14 cellular contexts compared by ENCODE assay signal in genomic region chr1:9010781-9011323, GRCh38. TPM values are rescaled to one million over a fixed set of nuclear protein-coding genes. Genes with fewer than 3 reads are reported as not detected.
DNase-seq lines count a peak whose midpoint lies in the region; ATAC-seq and TF ChIP-seq lines count a peak whose summit lies in the region.
"Had no signal": no experiment of that assay in that cellular context is flagged by ENCODE, and none has a peak within 500 bp of the region (broad histone marks: within the 10 kb centered on the region; RNA-seq: fewer than 3 reads in every experiment).

No MANE protein-coding gene starts in this region.

- peak overlapping the region; percentile 69 for H3K4me2 ChIP-seq in OCI-LY7 (ENCODE audit: low read length)
- H3K4me2 ChIP-seq: smooth muscle cell had no signal

- intact Hi-C loops in OCI-LY7 (cut with micrococcal nuclease; ENCODE audit: unreplicated experiment) (loop anchor here (1.0 to 2.0 kb wide), 2 partner anchors 26 to 90 kb away; no protein-coding TSS in a partner anchor), left lung (cut with DNase I) (loop anchor here in 1 of 2 donors (10.0 kb wide), 1 partner anchor 84 kb away; no protein-coding TSS in a partner anchor), upper lobe of right lung (cut with DNase I) (no loop called here)

- DNase-seq in activated naive CD8-positive, alpha-beta T cell treated with anti-CD3 and anti-CD28 coated beads, Interleukin-2, amount 50 U/mL, for 24 hours, result no peak
- no peak for DNase-seq in activated naive CD8-positive, alpha-beta T cell treated with anti-CD3 and anti-CD28 coated beads for 36 hours
- DNase-seq in OCI-LY7 (ENCODE audit: low spot score), result peak; percentile 38
- peak; percentile 69 to 89 for DNase-seq in left lung
- no peak for DNase-seq in upper lobe of right lung
- no peak for DNase-seq in occipital lobe (lab: John Stamatoyannopoulos, UW)
- DNase-seq in erythroblast (lab: John Stamatoyannopoulos, UW), result no peak
- DNase-seq: activated T-cell treated with anti-CD3 and anti-CD28 coated beads for 4 hours; naive thymus-derived CD8-positive, alpha-beta T cell; NCI-H1436 treated with DMSO at 0.1 percent for 48 hours; SIG-M5 had no signal

- no peaks in the 10 kb centered on the region for H3K36me3 Mint-ChIP-seq in activated naive CD8-positive, alpha-beta T cell treated with anti-CD3 and anti-CD28 coated beads, Interleukin-2, amount 50 U/mL, for 24 hours (ENCODE audit: low read depth)
- no peaks in the 10 kb centered on the region for H3K36me3 Mint-ChIP-seq in activated naive CD8-positive, alpha-beta T cell treated with anti-CD3 and anti-CD28 coated beads for 36 hours
- H3K36me3 Mint-ChIP-seq: naive thymus-derived CD8-positive, alpha-beta T cell had no signal

- H3K27me3 ChIP-seq in left lung, result no peaks in the 10 kb centered on the region
- H3K27me3 ChIP-seq in upper lobe of right lung, result no peaks in the 10 kb centered on the region

- no TSS peak for BruUV-seq in OCI-LY7 (replicated peaks; lab: Mats Ljungman, UMichigan)

- H3K36me3 ChIP-seq in OCI-LY7 (ENCODE audit: insufficient read depth, low read length), result no peaks in the 10 kb centered on the region
- no peaks in the 10 kb centered on the region for H3K36me3 ChIP-seq in left lung
- no peaks in the 10 kb centered on the region for H3K36me3 ChIP-seq in upper lobe of right lung
- H3K36me3 ChIP-seq: thoracic aorta had no signal

- peak overlapping the region; percentile 64 for H3K27ac Mint-ChIP-seq in activated naive CD8-positive, alpha-beta T cell treated with anti-CD3 and anti-CD28 coated beads, Interleukin-2, amount 50 U/mL, for 24 hours
- no peak overlapping the region for H3K27ac Mint-ChIP-seq in activated naive CD8-positive, alpha-beta T cell treated with anti-CD3 and anti-CD28 coated beads for 36 hours

- no peak overlapping the region for H3K4me3 Mint-ChIP-seq in activated naive CD8-positive, alpha-beta T cell treated with anti-CD3 and anti-CD28 coated beads, Interleukin-2, amount 50 U/mL, for 24 hours
- no peak overlapping the region for H3K4me3 Mint-ChIP-seq in activated naive CD8-positive, alpha-beta T cell treated with anti-CD3 and anti-CD28 coated beads for 36 hours
- H3K4me3 Mint-ChIP-seq: naive thymus-derived CD8-positive, alpha-beta T cell had no signal

- peak overlapping the region; percentile 7; the same call in 1 of the 2 replicates for H2AFZ ChIP-seq in OCI-LY7 (ENCODE audit: low read length)

- peaks cover 6% of the 10 kb centered on the region for H3K4me1 Mint-ChIP-seq in activated naive CD8-positive, alpha-beta T cell treated with anti-CD3 and anti-CD28 coated beads, Interleukin-2, amount 50 U/mL, for 24 hours
- H3K4me1 Mint-ChIP-seq in activated naive CD8-positive, alpha-beta T cell treated with anti-CD3 and anti-CD28 coated beads for 36 hours, result no peaks in the 10 kb centered on the region

- POLR2A ChIA-PET in OCI-LY7 (lab: Charles Lee), result interaction anchor here (0.5 to 0.6 kb wide), 2 partner anchors 77 kb away, joined by 3 read pairs; no protein-coding TSS in a partner anchor

- H3K79me2 ChIP-seq in OCI-LY7 (ENCODE audit: insufficient read depth, low read depth, low read length), result no peaks in the 10 kb centered on the region

- no peak for TF ChIP-seq POLR2A in erythroblast (IDR thresholded peaks at IDR 0.05; ENCODE audit: low read length)

- no peaks in the 10 kb centered on the region for H4K20me1 ChIP-seq in OCI-LY7 (ENCODE audit: insufficient read depth, low read length)

- H3K9me3 Mint-ChIP-seq in activated naive CD8-positive, alpha-beta T cell treated with anti-CD3 and anti-CD28 coated beads, Interleukin-2, amount 50 U/mL, for 24 hours, result no peaks in the 10 kb centered on the region
- H3K9me3 Mint-ChIP-seq in activated naive CD8-positive, alpha-beta T cell treated with anti-CD3 and anti-CD28 coated beads for 36 hours, result no peaks in the 10 kb centered on the region
- H3K9me3 Mint-ChIP-seq: naive thymus-derived CD8-positive, alpha-beta T cell had no signal

- H3K9me3 ChIP-seq in OCI-LY7 (ENCODE audit: low read length) (no peaks in the 10 kb centered on the region), left lung (no peaks in the 10 kb centered on the region), upper lobe of right lung (no peaks in the 10 kb centered on the region)
- H3K9me3 ChIP-seq: thoracic aorta had no signal

- peak overlapping the region; percentile 87 for H3K27ac ChIP-seq in OCI-LY7 (ENCODE audit: low read depth, low read length, poor library complexity, severe bottlenecking)
- peak overlapping the region in 1 of 2 donors; percentile 39 for H3K27ac ChIP-seq in left lung
- no peak overlapping the region for H3K27ac ChIP-seq in upper lobe of right lung
- H3K27ac ChIP-seq: thoracic aorta had no signal

- no peaks in the 10 kb centered on the region for H3K9me2 ChIP-seq in OCI-LY7 (ENCODE audit: insufficient read depth, low read length)

- CTCF ChIA-PET in OCI-LY7 (lab: Charles Lee; ENCODE audit: unreplicated experiment), result no interaction called here

- H3K27me3 Mint-ChIP-seq in activated naive CD8-positive, alpha-beta T cell treated with anti-CD3 and anti-CD28 coated beads, Interleukin-2, amount 50 U/mL, for 24 hours, result peaks cover 2% of the 10 kb centered on the region
- H3K27me3 Mint-ChIP-seq in activated naive CD8-positive, alpha-beta T cell treated with anti-CD3 and anti-CD28 coated beads for 36 hours, result no peaks in the 10 kb centered on the region

- no peak for TF ChIP-seq CTCF in OCI-LY7 (conservative IDR thresholded peaks at IDR 0.05; ENCODE audit: low read length)
- no peak for TF ChIP-seq CTCF in left lung (IDR thresholded peaks at IDR 0.05)
- TF ChIP-seq CTCF in upper lobe of right lung (IDR thresholded peaks at IDR 0.05), result no peak

- ATAC-seq in activated naive CD8-positive, alpha-beta T cell treated with anti-CD3 and anti-CD28 coated beads, Interleukin-2, amount 50 U/mL, for 24 hours, result no peak
- peak; percentile 65 for ATAC-seq in left lung
- peak; percentile 73 for ATAC-seq in upper lobe of right lung
- ATAC-seq in GM21529 (IDR thresholded peaks at IDR 0.05; ENCODE audit: unreplicated experiment), result no peak

- H3K4me3 ChIP-seq in OCI-LY7 (ENCODE audit: low read depth, low read length, poor library complexity, severe bottlenecking) (no peak overlapping the region), left lung (no peak overlapping the region), upper lobe of right lung (no peak overlapping the region)
- H3K4me3 ChIP-seq: smooth muscle cell, thoracic aorta had no signal

- H3K4me1 ChIP-seq in OCI-LY7 (ENCODE audit: insufficient read depth, low read length, poor library complexity, severe bottlenecking), result peaks cover 66% of the 10 kb centered on the region
- H3K4me1 ChIP-seq in left lung, result peaks cover 0 to 19% of the 10 kb centered on the region in 2 donors
- no peaks in the 10 kb centered on the region for H3K4me1 ChIP-seq in upper lobe of right lung

RNA-seq across cellular contexts. Expression of gene SLC2A7, which starts 15.4 kb away (rescaled TPM):
- under 1 TPM in 1 of 2 experiments, not detected in 1; 0.14 TPM for total RNA-seq in activated naive CD8-positive, alpha-beta T cell treated with anti-CD3 and anti-CD28 coated beads for 36 hours
- 0.15 TPM in 1 of 2 replicates, not detected in the other for total RNA-seq in OCI-LY7 (2014; rRNA removed; shearing (Covaris generic))
- total RNA-seq in OCI-LY7 (2022), result not detected in 2 replicates
- under 1 TPM in 1 of 2 donors, not detected in 1; 0.18 TPM for total RNA-seq in left lung
- not detected for total RNA-seq in upper lobe of right lung
- not detected for total RNA-seq in occipital lobe
- total RNA-seq: naive thymus-derived CD8-positive, alpha-beta T cell; smooth muscle cell; thoracic aorta had no signal

RNA-seq across cellular contexts. Expression of gene SLC2A5, which starts 58.6 kb away (rescaled TPM):
- total RNA-seq in activated naive CD8-positive, alpha-beta T cell treated with anti-CD3 and anti-CD28 coated beads for 36 hours, result under 1 TPM in 1 of 2 experiments, not detected in 1; 0.08 TPM
- 109 and 112 TPM in 2 replicates for total RNA-seq in OCI-LY7 (2014; rRNA removed; shearing (Covaris generic))
- total RNA-seq in OCI-LY7 (2022) (123 and 183 TPM in 2 replicates), left lung (1 to 10 TPM; 1.4 to 1.6 TPM), upper lobe of right lung (0.98 TPM), occipital lobe (2.5 TPM)

Comparison
In these comparisons a context has a peak if more than half of its experiments do, and no peak if none do; other contexts are left out.
1. ATAC-seq: peak in left lung (single experiment) and upper lobe of right lung (single experiment); none in activated naive CD8-positive, alpha-beta T cell treated with anti-CD3 and anti-CD28 coated beads, Interleukin-2, amount 50 U/mL, for 24 hours (single experiment) and GM21529 (single experiment).
2. DNase-seq: peak in OCI-LY7 (single experiment) and left lung (2 of 2); none in activated naive CD8-positive, alpha-beta T cell treated with anti-CD3 and anti-CD28 coated beads, Interleukin-2, amount 50 U/mL, for 24 hours (single experiment), activated naive CD8-positive, alpha-beta T cell treated with anti-CD3 and anti-CD28 coated beads for 36 hours (single experiment), upper lobe of right lung (single experiment), occipital lobe (single experiment) and erythroblast (0 of 2).
3. RNA of gene SLC2A5, which starts 58.6 kb away (total RNA-seq): 109 to 183 TPM in OCI-LY7; 2.5 TPM in occipital lobe (single experiment), 1.4 to 1.6 TPM in left lung, 0.98 TPM in upper lobe of right lung (single experiment) and 0.08 TPM in activated naive CD8-positive, alpha-beta T cell treated with anti-CD3 and anti-CD28 coated beads for 36 hours; every median in the first group is over 10 times any median in the second.